ENCODE assay signal across 8 cellular contexts in the genomic region with DNA sequence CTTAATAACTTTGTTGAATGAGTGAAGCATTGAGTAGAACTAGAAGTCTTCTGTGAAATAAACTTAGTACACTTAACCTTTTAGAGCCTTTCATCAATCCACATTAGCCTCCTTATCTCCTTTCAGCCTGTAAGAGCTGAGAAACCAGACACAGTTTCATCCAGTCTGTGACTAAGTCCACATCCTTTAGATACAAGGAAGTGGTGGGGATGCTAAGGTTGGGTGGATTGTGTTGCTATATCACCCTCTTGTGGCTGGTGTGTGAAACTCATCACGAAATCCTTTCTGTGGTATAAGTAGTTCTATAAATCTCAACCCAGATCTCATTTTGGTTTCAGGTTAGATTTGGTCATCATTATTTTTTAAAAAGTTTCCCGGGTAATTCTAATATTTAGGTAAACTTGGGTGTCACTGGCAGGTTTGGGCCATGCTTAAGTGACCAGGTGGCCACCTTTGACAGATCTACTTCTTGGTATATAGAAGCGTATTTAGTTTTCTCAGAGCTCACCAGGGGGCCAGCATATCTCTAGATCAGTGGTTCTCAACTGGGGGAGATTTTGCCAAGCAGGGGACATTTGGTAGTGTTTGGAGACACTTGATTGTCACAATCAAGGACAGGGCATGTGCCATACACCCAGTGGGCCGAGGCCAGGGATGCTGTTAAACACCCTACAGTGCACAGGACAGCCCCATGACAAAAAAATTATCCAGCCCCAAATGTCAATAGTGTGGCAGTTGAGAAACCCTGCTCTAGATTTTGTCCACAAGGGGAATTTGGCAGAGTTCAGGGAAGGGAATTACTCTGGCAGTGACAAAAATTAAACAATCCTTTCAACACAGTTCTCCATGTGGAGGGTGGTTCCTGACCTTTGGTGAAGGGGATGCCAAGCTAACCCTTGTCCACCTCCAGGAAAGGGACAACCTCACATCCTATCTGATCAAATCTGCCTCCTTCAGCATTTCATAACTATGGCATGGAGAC. TPM values are rescaled to one million over a fixed set of nuclear protein-coding genes. Genes with fewer than 3 reads are reported as not detected.
A peak's percentile ranks its signal among the peaks of the same experiment; 100 is the strongest.
DNase-seq lines count a peak whose midpoint lies in the region; ATAC-seq and TF ChIP-seq lines count a peak whose summit lies in the region.

No MANE protein-coding gene starts in this region.

- H3K9me3 ChIP-seq in neuronal stem cell (replicated peaks in 1 of 2; ENCODE audit: control insufficient read depth in 2 of 2, insufficient read depth in 1 of 2, low read depth in 1 of 2, low read length in 2 of 2): no peaks in the 10 kb centered on the region

- H2AFZ ChIP-seq in neuronal stem cell (ENCODE audit: low read length): no peak overlapping the region

- no peak overlapping the region for H2AK5ac ChIP-seq in neuronal stem cell (ENCODE audit: low read depth, low read length)

- H3K4me3 ChIP-seq in fibroblast of the aortic adventitia (ENCODE audit: low read depth, low read length): no peak overlapping the region
- no peak overlapping the region for H3K4me3 ChIP-seq in neuronal stem cell (ENCODE audit: low read length in 2 of 2)

- H3K36me3 ChIP-seq in neuronal stem cell (replicated peaks in 1 of 2; ENCODE audit: control insufficient read depth in 2 of 2, insufficient read depth in 2 of 2, low read length in 2 of 2): no peaks in the 10 kb centered on the region

- no peak overlapping the region for H3K27ac ChIP-seq in neuronal stem cell (replicated peaks; ENCODE audit: low read length)

- no peak overlapping the region for H3K18ac ChIP-seq in neuronal stem cell (ENCODE audit: low read length)

- H4K91ac ChIP-seq in neuronal stem cell (ENCODE audit: low read depth, low read length, poor library complexity): no peak overlapping the region

- H2BK15ac ChIP-seq in neuronal stem cell (ENCODE audit: low read length): no peak overlapping the region

- TF ChIP-seq CTCF in fibroblast of the aortic adventitia (IDR thresholded peaks at IDR 0.05; ENCODE audit: insufficient read depth, low read length): peak; percentile 66

- DNase-seq in EL: peak; percentile 68
- DNase-seq in HT-29 (ENCODE audit: low spot score): peak; percentile 85
- DNase-seq in NOMO-1 (lab: John Stamatoyannopoulos, UW; ENCODE audit: unreplicated experiment in 2 of 2): peak; percentile 53 to 79
- peak; percentile 60 to 70 for DNase-seq in activated T-cell treated with anti-CD3 and anti-CD28 coated beads, Interleukin-2, amount 50 U/mL, for 72 hours
- peak; percentile 79 for DNase-seq in fibroblast of the aortic adventitia (ENCODE audit: low read depth)
- DNase-seq in neuronal stem cell (ENCODE audit: low spot score): peak; percentile 54

- no peak overlapping the region for H3K4ac ChIP-seq in neuronal stem cell (ENCODE audit: low read length)

- no peak overlapping the region for H2BK120ac ChIP-seq in neuronal stem cell (ENCODE audit: low read depth, low read length)

- H3K27ac Mint-ChIP-seq in activated T-cell treated with anti-CD3 and anti-CD28 coated beads, Interleukin-2, amount 50 U/mL, for 72 hours: peak overlapping the region; percentile 88

- no peak overlapping the region for H2BK12ac ChIP-seq in neuronal stem cell (ENCODE audit: low read length)

- ATAC-seq in GM21390 (IDR thresholded peaks at IDR 0.05; ENCODE audit: unreplicated experiment): peak; percentile 68
- peak; percentile 90 to 92 for ATAC-seq in activated T-cell treated with anti-CD3 and anti-CD28 coated beads, Interleukin-2, amount 50 U/mL, for 72 hours (replicated peaks in 1 of 2)
- ATAC-seq in HG02840 (IDR thresholded peaks at IDR 0.05; ENCODE audit: low FRiP score, unreplicated experiment): no peak

- no peak overlapping the region for H3K9ac ChIP-seq in neuronal stem cell (ENCODE audit: low read depth, low read length, poor library complexity)

- peaks cover 61% of the 10 kb centered on the region for H3K4me1 Mint-ChIP-seq in activated T-cell treated with anti-CD3 and anti-CD28 coated beads, Interleukin-2, amount 50 U/mL, for 72 hours (ENCODE audit: low read depth)

- H3K4me2 ChIP-seq in neuronal stem cell (ENCODE audit: insufficient read depth, low read length, poor library complexity, severe bottlenecking): no peak overlapping the region

- H3K23ac ChIP-seq in neuronal stem cell (ENCODE audit: low read depth, low read length, poor library complexity): no peak overlapping the region

- no peaks in the 10 kb centered on the region for H3K27me3 ChIP-seq in neuronal stem cell (ENCODE audit: control insufficient read depth in 3 of 3, insufficient read depth in 3 of 3, low read depth in 1 of 3, low read length in 3 of 3)

- WGBS in neuronal stem cell (ENCODE audit: extremely low coverage in 2 of 2, insufficient read length in 2 of 2, insufficient replicate concordance in 1 of 2), 2 donors: no CpG with 5 or more reads among the region's 4 CpGs

- peaks cover 4 to 7% of the 10 kb centered on the region in 2 donors for H3K9me3 Mint-ChIP-seq in activated T-cell treated with anti-CD3 and anti-CD28 coated beads, Interleukin-2, amount 50 U/mL, for 72 hours

- no peaks in the 10 kb centered on the region for H3K27me3 Mint-ChIP-seq in activated T-cell treated with anti-CD3 and anti-CD28 coated beads, Interleukin-2, amount 50 U/mL, for 72 hours (ENCODE audit: low read depth)

- H2BK5ac ChIP-seq in neuronal stem cell (ENCODE audit: low read length): no peak overlapping the region

- H4K8ac ChIP-seq in neuronal stem cell (ENCODE audit: low read depth, low read length): no peak overlapping the region

- peaks cover 20 to 31% of the 10 kb centered on the region in 2 donors for H3K36me3 Mint-ChIP-seq in activated T-cell treated with anti-CD3 and anti-CD28 coated beads, Interleukin-2, amount 50 U/mL, for 72 hours (ENCODE audit: insufficient read depth in 2 of 2)

- H3K4me1 ChIP-seq in neuronal stem cell (ENCODE audit: control insufficient read depth in 2 of 2, insufficient read depth in 1 of 2, low read depth in 1 of 2, low read length in 2 of 2): no peaks in the 10 kb centered on the region

- H3K79me1 ChIP-seq in neuronal stem cell (ENCODE audit: low read depth, low read length): no peaks in the 10 kb centered on the region

- peak overlapping the region; percentile 52 to 65 for H3K4me3 Mint-ChIP-seq in activated T-cell treated with anti-CD3 and anti-CD28 coated beads, Interleukin-2, amount 50 U/mL, for 72 hours

- H3K14ac ChIP-seq in neuronal stem cell (ENCODE audit: low read length): no peak overlapping the region

RNA-seq across cellular contexts. Expression of gene CD84, which starts 28.0 kb away (rescaled TPM):
- total RNA-seq in HT-29 (2014; rRNA removed; shearing (Covaris generic)): not detected in 2 replicates
- 10 to 100 TPM; 10.2 to 16.0 TPM for total RNA-seq in activated T-cell treated with anti-CD3 and anti-CD28 coated beads, Interleukin-2, amount 50 U/mL, for 72 hours
- not detected in 2 replicates for total RNA-seq in fibroblast of the aortic adventitia (ENCODE audit: low replicate concordance)
- not detected for polyA plus RNA-seq in neuronal stem cell (2013, experiment 1 of 2)
- not detected for polyA plus RNA-seq in neuronal stem cell (2013, experiment 2 of 2)

RNA-seq across cellular contexts. Expression of gene SLAMF1, which starts 39.5 kb away (rescaled TPM):
- total RNA-seq in HT-29 (2014; rRNA removed; shearing (Covaris generic)): not detected in 2 replicates
- total RNA-seq in activated T-cell treated with anti-CD3 and anti-CD28 coated beads, Interleukin-2, amount 50 U/mL, for 72 hours: 100 to 1,000 TPM in 1 of 2 donors, 10 to 100 TPM in 1; 81.4 to 134 TPM
- not detected in 2 replicates for total RNA-seq in fibroblast of the aortic adventitia (ENCODE audit: low replicate concordance)
- not detected for polyA plus RNA-seq in neuronal stem cell (2013, experiment 1 of 2)
- not detected for polyA plus RNA-seq in neuronal stem cell (2013, experiment 2 of 2)

Comparison
In these comparisons a context has a peak if more than half of its experiments do, and no peak if none do; other contexts are left out.
1. RNA of gene CD84, which starts 28.0 kb away (total RNA-seq): 10.2 to 16.0 TPM in activated T-cell treated with anti-CD3 and anti-CD28 coated beads, Interleukin-2, amount 50 U/mL, for 72 hours; not detected in HT-29 and not detected in fibroblast of the aortic adventitia; every median in the first group is over 10 times any median in the second.
2. RNA of gene SLAMF1, which starts 39.5 kb away (total RNA-seq): 81.4 to 134 TPM in activated T-cell treated with anti-CD3 and anti-CD28 coated beads, Interleukin-2, amount 50 U/mL, for 72 hours; not detected in HT-29 and not detected in fibroblast of the aortic adventitia; every median in the first group is over 10 times any median in the second.
3. Peak in every context shown above with its lines, with median percentiles within 50 percentile points of each other: DNase-seq.